In genomic region chr2:192327576-192327975, GRCh38 we compare ENCODE assay signal across 20 cellular contexts.
DNase-seq lines count a peak whose midpoint lies in the region; ATAC-seq, FAIRE-seq and TF ChIP-seq lines count a peak whose summit lies in the region.
"Had no signal": no experiment of that assay in that cellular context is flagged by ENCODE, and none has a peak within 500 bp of the region (broad histone marks: within the 10 kb centered on the region; RNA-seq: fewer than 3 reads in every experiment).

No MANE protein-coding gene starts in this region.

- no peak overlapping the region for H3K27ac ChIP-seq in effector memory CD4-positive, alpha-beta T cell (ENCODE audit: insufficient read depth, low read length, poor library complexity, severe bottlenecking)
- H3K27ac ChIP-seq: Peyer's patch had no signal

- FAIRE-seq in D721Med (lab: Jason Lieb, UNC) (peak; percentile 6), GM19239 (lab: Jason Lieb, UNC) (peak; percentile 4)

- H3K4me1 ChIP-seq in effector memory CD4-positive, alpha-beta T cell (ENCODE audit: control insufficient read depth, insufficient read depth, low read length, poor library complexity, severe bottlenecking): no peaks in the 10 kb centered on the region
- H3K4me1 ChIP-seq: HAP-1, Peyer's patch had no signal

- H3K36me3 ChIP-seq in effector memory CD4-positive, alpha-beta T cell (ENCODE audit: control insufficient read depth, insufficient read depth, low read length): no peaks in the 10 kb centered on the region
- H3K36me3 ChIP-seq: HAP-1, Peyer's patch had no signal

- peaks cover 7 to 42% (median 11%) of the 10 kb centered on the region in 3 donors for H3K4me1 Mint-ChIP-seq in naive B cell
- H3K4me1 Mint-ChIP-seq: CD4-positive, CD25-positive, alpha-beta regulatory T cell had no signal

- no peaks in the 10 kb centered on the region for H3K36me3 Mint-ChIP-seq in naive B cell
- H3K36me3 Mint-ChIP-seq: CD4-positive, CD25-positive, alpha-beta regulatory T cell had no signal

- ATAC-seq in HG03159 (IDR thresholded peaks at IDR 0.05; ENCODE audit: unreplicated experiment) (peak; percentile 55), naive B cell (ENCODE audit: low read depth in 2 of 2) (peak; percentile 45 to 56)
- ATAC-seq: SK-N-SH treated with all-trans-retinoic acid at 6 μM for 48 hours had no signal

- H3K9me3 ChIP-seq in effector memory CD4-positive, alpha-beta T cell (ENCODE audit: control insufficient read depth, low read length): no peaks in the 10 kb centered on the region
- H3K9me3 ChIP-seq: HAP-1, Peyer's patch had no signal

- H3K9me3 Mint-ChIP-seq in naive B cell: peaks cover 0 to 3% (median 0%) of the 10 kb centered on the region in 7 donors

- no peaks in the 10 kb centered on the region for H3K27me3 Mint-ChIP-seq in naive B cell
- H3K27me3 Mint-ChIP-seq: CD4-positive, CD25-positive, alpha-beta regulatory T cell had no signal

- H3K4me3 Mint-ChIP-seq in naive B cell: peak overlapping the region; percentile 18 to 81 (median 50)
- H3K4me3 Mint-ChIP-seq: CD4-positive, CD25-positive, alpha-beta regulatory T cell had no signal

- no peaks in the 10 kb centered on the region for H3K27me3 ChIP-seq in effector memory CD4-positive, alpha-beta T cell (replicated peaks; ENCODE audit: control insufficient read depth, insufficient read depth, low read length, poor library complexity, severe bottlenecking)
- H3K27me3 ChIP-seq: Peyer's patch had no signal

- H3K27ac Mint-ChIP-seq in naive B cell: peak overlapping the region in 4 of 6 donors; percentile 24 to 77 (median 52)
- H3K27ac Mint-ChIP-seq: CD4-positive, CD25-positive, alpha-beta regulatory T cell had no signal

- no peak for TF ChIP-seq CTCF in D721Med (IDR thresholded peaks at IDR 0.05; ENCODE audit: insufficient read depth, missing control alignments)
- TF ChIP-seq CTCF in foreskin fibroblast (IDR thresholded peaks at IDR 0.05; ENCODE audit: low read depth, low read length): no peak

- no peak for DNase-seq in D721Med (ENCODE audit: insufficient read length, low spot score)
- no peak for DNase-seq in GM19239 (ENCODE audit: insufficient read length, low spot score)
- DNase-seq in naive B cell: no peak
- DNase-seq in foreskin fibroblast: no peak
- no peak for DNase-seq in Kasumi-1 (lab: John Stamatoyannopoulos, UW)
- DNase-seq in effector memory CD4-positive, alpha-beta T cell: no peak
- DNase-seq: CD4-positive, CD25-positive, alpha-beta regulatory T cell; DMS53; NCI-H1048; NCI-H1436 treated with DMSO at 0.1 percent for 48 hours; NCI-H2029 treated with DMSO at 0.1 percent for 48 hours; NCI-H2171 treated with DMSO at 0.1 percent for 48 hours; NCI-H446 treated with DMSO at 0.1 percent for 48 hours; NCI-H774; Peyer's patch; SHP77; T-helper 1 cell had no signal

- no peak overlapping the region for H3K4me3 ChIP-seq in foreskin fibroblast (ENCODE audit: low read depth in 1 of 2, low read length in 2 of 2)
- no peak overlapping the region for H3K4me3 ChIP-seq in effector memory CD4-positive, alpha-beta T cell (ENCODE audit: insufficient read depth, low read depth, low read length, poor library complexity, severe bottlenecking)
- H3K4me3 ChIP-seq: HAP-1, Peyer's patch had no signal
